Comparison of ENCODE assay signal across 9 cellular contexts in the genomic region with DNA sequence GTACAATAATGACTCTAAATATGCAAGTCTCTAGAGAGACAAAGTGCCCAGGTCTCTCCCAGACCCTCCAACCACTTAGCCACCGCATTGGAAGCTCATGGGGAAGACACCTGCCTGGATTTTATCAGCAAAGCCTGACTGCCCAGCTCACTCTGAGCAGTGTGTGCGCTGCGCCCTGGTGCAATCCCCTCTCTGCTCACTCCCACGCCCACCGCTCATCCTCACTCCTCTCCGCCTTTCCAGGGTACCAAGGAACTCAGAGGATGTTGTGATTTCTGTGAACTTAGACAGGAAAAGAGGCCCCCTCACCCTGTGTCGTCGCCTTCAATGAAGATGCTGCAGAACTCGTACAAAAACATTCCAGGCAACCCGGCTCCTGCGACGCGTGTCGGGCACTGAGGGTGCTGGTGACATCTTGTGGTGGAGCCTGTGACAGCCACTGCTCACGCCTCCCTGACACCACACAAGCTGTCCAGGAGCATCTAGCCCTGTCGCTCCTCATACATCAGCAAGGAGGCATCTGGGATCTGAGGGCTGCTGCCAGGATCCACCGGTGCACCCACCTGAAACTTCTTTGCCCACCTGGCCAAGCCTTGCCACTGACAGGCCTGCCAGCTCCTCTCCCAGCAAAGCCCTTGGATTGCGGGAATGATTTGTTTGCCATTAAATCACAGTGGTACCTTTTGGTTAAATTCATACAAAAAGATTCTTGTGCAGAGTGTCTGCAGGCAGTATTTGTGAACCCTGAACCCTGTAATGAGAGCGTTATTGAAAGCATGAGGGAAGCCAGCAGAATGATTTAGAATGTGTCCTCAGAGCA.
DNase-seq lines count a peak whose midpoint lies in the region; ATAC-seq and TF ChIP-seq lines count a peak whose summit lies in the region.
"Had no signal": no experiment of that assay in that cellular context is flagged by ENCODE, and none has a peak within 500 bp of the region (broad histone marks: within the 10 kb centered on the region; RNA-seq: fewer than 3 reads in every experiment).

No MANE protein-coding gene starts in this region.

- H3K27ac Mint-ChIP-seq in GM23338 = no peak overlapping the region

- H4K20me1 ChIP-seq in GM23338 (replicated peaks; ENCODE audit: insufficient read depth) = no peaks in the 10 kb centered on the region

- no peaks in the 10 kb centered on the region for H3K79me2 ChIP-seq in GM23338 (replicated peaks; ENCODE audit: insufficient read depth)

- H3K36me3 ChIP-seq in BE2C = no peaks in the 10 kb centered on the region
- H3K36me3 ChIP-seq in GM23338 (ENCODE audit: insufficient read depth) = no peaks in the 10 kb centered on the region

- CTCF ChIA-PET in RWPE1 (lab: Yijun Ruan, JAX) = interaction anchor here (0.6 kb wide), 2 partner anchors 687 to 991 kb away, joined by 3 read pairs; no protein-coding TSS in a partner anchor

- H3K4me3 Mint-ChIP-seq in GM23338 = no peak overlapping the region

- POLR2A ChIA-PET in RWPE1 (lab: Yijun Ruan, JAX; ENCODE audit: low non-redundant PET) = no interaction called here

- peak overlapping the region; percentile 97 for H2AFZ ChIP-seq in GM23338

- peak; percentile 97 for ATAC-seq in GM23338
- no peak for ATAC-seq in HG02588 (IDR thresholded peaks at IDR 0.05; ENCODE audit: unreplicated experiment)
- ATAC-seq in HG03520 (IDR thresholded peaks at IDR 0.05; ENCODE audit: unreplicated experiment) = no peak

- peaks cover 4% of the 10 kb centered on the region; the same call in 1 of the 2 replicates for H3K9me2 ChIP-seq in GM23338 (ENCODE audit: insufficient read depth)

- no peaks in the 10 kb centered on the region; the same call in 2 of the 3 replicates for H3K4me1 Mint-ChIP-seq in GM23338

- H3K4me3 ChIP-seq in BE2C (ENCODE audit: low read depth, low read length) (no peak overlapping the region), GM23338 (no peak overlapping the region)

- H3K9me3 ChIP-seq in BE2C = no peaks in the 10 kb centered on the region

- peak; percentile 41 for TF ChIP-seq CTCF in BE2C (IDR thresholded peaks at IDR 0.05; ENCODE audit: low read depth, low read length)
- TF ChIP-seq CTCF in GM23338 (conservative IDR thresholded peaks at IDR 0.05; ENCODE audit: low read depth in 2 of 2) = peak; percentile 52 to 81
- TF ChIP-seq CTCF in RWPE1 (conservative IDR thresholded peaks at IDR 0.05; ENCODE audit: low read depth) = peak; percentile 22; the same call in 1 of the 2 replicates

- H3K27me3 Mint-ChIP-seq in GM23338 (ENCODE audit: insufficient read depth, low read depth, poor library complexity) = peaks cover 6% of the 10 kb centered on the region

- DNase-seq in BE2C = peak; percentile 20
- peak; percentile 73 for DNase-seq in GM23338 (ENCODE audit: low spot score)
- no peak for DNase-seq in RWPE1 (ENCODE audit: low spot score)
- DNase-seq in kidney tubule cell (ENCODE audit: low spot score) = peak; percentile 34
- no peak for DNase-seq in NOMO-1 treated with DMSO at 0.1 percent for 48 hours (lab: John Stamatoyannopoulos, UW; ENCODE audit: unreplicated experiment)
- no peak for DNase-seq in NK-92 treated with Interleukin-12 subunit alpha and Interleukin-12 subunit beta, amount 100 ng/mL, for 24 hours (lab: John Stamatoyannopoulos, UW)
- DNase-seq: activated naive CD4-positive, alpha-beta T cell had no signal

- H3K36me3 Mint-ChIP-seq in GM23338 (ENCODE audit: low read depth) = no peaks in the 10 kb centered on the region

- no peaks in the 10 kb centered on the region for H3K27me3 ChIP-seq in BE2C
- H3K27me3 ChIP-seq in GM23338 (ENCODE audit: insufficient read depth) = no peaks in the 10 kb centered on the region

- no peaks in the 10 kb centered on the region for H3F3A ChIP-seq in GM23338 (replicated peaks; ENCODE audit: low read depth)

- peaks cover 6% of the 10 kb centered on the region; the same call in 2 of the 3 replicates for H3K9me3 Mint-ChIP-seq in GM23338

- no peaks in the 10 kb centered on the region for H3K4me1 ChIP-seq in BE2C
- H3K4me1 ChIP-seq in GM23338 (ENCODE audit: insufficient read depth) = no peaks in the 10 kb centered on the region

- H3K4me2 ChIP-seq in GM23338 = no peak overlapping the region

- H3K27ac ChIP-seq in GM23338 (ENCODE audit: low read depth) = no peak overlapping the region
- H3K27ac ChIP-seq in RWPE1 = no peak overlapping the region

TF ChIP-seq in GM23338, 12 proteins besides CTCF, POLR2A, EP300 and RAD21 (continues in another document):
- no peak for TF ChIP-seq NANOG (IDR thresholded peaks at IDR 0.05; ENCODE audit: borderline replicate concordance)
- no peak for TF ChIP-seq REST (IDR thresholded peaks at IDR 0.05; ENCODE audit: unreplicated experiment)
- TF ChIP-seq EZH2 (IDR thresholded peaks at IDR 0.05; ENCODE audit: low read depth, unreplicated experiment) = no peak
- no peak for TF ChIP-seq STAT1 (IDR thresholded peaks at IDR 0.05; ENCODE audit: unreplicated experiment)
- TF ChIP-seq ETS1 (IDR thresholded peaks at IDR 0.05) = no peak
- no peak for TF ChIP-seq EZH2phosphoT487 (IDR thresholded peaks at IDR 0.05; ENCODE audit: unreplicated experiment)
- no peak for TF ChIP-seq ZNF114 (CRISPR knock-in tag; IDR thresholded peaks at IDR 0.05)
- TF ChIP-seq ZNF331 (CRISPR knock-in tag; IDR thresholded peaks at IDR 0.05; ENCODE audit: low read depth) = no peak
- TF ChIP-seq JUNB (IDR thresholded peaks at IDR 0.05; ENCODE audit: unreplicated experiment) = no peak

Comparison
In these comparisons a context has a peak if more than half of its experiments do, and no peak if none do; other contexts are left out.
1. DNase-seq: peak in BE2C (single experiment), GM23338 (single experiment) and kidney tubule cell (single experiment); none in RWPE1 (single experiment), NOMO-1 treated with DMSO at 0.1 percent for 48 hours (single experiment) and NK-92 treated with Interleukin-12 subunit alpha and Interleukin-12 subunit beta, amount 100 ng/mL, for 24 hours (single experiment).
2. Peak in every context shown above with its lines, with median percentiles within 50 percentile points of each other: CTCF ChIP-seq.